1 cellular context compared by ENCODE assay signal in the genomic region with DNA sequence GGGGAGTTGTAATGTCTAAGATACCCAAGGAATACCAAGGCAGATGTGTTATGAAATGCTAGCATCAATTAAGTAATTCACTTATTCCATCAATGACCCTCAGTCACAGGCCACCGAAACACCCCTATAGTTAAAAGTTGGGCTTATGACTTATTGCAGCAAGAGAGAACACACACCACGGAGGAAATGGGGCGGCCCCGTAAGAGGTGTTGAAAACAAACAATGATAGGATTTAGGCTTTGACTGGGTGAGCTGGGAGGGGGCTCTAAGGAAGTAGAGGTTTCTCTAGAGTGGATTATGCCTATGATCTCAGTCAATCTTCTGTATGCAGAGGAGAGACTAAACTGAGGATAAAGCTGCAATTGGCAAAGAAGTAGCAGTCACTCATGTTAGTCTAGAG.
TF ChIP-seq lines count a peak whose summit lies in the region.

No MANE protein-coding gene starts in this region.

TF ChIP-seq in GM23338, 12 proteins besides CTCF, POLR2A, EP300 and RAD21 (continued from another document):
- TF ChIP-seq, protein P1, sequence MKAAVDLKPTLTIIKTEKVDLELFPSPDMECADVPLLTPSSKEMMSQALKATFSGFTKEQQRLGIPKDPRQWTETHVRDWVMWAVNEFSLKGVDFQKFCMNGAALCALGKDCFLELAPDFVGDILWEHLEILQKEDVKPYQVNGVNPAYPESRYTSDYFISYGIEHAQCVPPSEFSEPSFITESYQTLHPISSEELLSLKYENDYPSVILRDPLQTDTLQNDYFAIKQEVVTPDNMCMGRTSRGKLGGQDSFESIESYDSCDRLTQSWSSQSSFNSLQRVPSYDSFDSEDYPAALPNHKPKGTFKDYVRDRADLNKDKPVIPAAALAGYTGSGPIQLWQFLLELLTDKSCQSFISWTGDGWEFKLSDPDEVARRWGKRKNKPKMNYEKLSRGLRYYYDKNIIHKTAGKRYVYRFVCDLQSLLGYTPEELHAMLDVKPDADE (IDR thresholded peaks at IDR 0.05), result no peak
- TF ChIP-seq POLR2AphosphoS5 (IDR thresholded peaks at IDR 0.05; ENCODE audit: low read depth) (no peak), NANOG (IDR thresholded peaks at IDR 0.05; ENCODE audit: borderline replicate concordance) (no peak)
- TF ChIP-seq, protein P2, sequence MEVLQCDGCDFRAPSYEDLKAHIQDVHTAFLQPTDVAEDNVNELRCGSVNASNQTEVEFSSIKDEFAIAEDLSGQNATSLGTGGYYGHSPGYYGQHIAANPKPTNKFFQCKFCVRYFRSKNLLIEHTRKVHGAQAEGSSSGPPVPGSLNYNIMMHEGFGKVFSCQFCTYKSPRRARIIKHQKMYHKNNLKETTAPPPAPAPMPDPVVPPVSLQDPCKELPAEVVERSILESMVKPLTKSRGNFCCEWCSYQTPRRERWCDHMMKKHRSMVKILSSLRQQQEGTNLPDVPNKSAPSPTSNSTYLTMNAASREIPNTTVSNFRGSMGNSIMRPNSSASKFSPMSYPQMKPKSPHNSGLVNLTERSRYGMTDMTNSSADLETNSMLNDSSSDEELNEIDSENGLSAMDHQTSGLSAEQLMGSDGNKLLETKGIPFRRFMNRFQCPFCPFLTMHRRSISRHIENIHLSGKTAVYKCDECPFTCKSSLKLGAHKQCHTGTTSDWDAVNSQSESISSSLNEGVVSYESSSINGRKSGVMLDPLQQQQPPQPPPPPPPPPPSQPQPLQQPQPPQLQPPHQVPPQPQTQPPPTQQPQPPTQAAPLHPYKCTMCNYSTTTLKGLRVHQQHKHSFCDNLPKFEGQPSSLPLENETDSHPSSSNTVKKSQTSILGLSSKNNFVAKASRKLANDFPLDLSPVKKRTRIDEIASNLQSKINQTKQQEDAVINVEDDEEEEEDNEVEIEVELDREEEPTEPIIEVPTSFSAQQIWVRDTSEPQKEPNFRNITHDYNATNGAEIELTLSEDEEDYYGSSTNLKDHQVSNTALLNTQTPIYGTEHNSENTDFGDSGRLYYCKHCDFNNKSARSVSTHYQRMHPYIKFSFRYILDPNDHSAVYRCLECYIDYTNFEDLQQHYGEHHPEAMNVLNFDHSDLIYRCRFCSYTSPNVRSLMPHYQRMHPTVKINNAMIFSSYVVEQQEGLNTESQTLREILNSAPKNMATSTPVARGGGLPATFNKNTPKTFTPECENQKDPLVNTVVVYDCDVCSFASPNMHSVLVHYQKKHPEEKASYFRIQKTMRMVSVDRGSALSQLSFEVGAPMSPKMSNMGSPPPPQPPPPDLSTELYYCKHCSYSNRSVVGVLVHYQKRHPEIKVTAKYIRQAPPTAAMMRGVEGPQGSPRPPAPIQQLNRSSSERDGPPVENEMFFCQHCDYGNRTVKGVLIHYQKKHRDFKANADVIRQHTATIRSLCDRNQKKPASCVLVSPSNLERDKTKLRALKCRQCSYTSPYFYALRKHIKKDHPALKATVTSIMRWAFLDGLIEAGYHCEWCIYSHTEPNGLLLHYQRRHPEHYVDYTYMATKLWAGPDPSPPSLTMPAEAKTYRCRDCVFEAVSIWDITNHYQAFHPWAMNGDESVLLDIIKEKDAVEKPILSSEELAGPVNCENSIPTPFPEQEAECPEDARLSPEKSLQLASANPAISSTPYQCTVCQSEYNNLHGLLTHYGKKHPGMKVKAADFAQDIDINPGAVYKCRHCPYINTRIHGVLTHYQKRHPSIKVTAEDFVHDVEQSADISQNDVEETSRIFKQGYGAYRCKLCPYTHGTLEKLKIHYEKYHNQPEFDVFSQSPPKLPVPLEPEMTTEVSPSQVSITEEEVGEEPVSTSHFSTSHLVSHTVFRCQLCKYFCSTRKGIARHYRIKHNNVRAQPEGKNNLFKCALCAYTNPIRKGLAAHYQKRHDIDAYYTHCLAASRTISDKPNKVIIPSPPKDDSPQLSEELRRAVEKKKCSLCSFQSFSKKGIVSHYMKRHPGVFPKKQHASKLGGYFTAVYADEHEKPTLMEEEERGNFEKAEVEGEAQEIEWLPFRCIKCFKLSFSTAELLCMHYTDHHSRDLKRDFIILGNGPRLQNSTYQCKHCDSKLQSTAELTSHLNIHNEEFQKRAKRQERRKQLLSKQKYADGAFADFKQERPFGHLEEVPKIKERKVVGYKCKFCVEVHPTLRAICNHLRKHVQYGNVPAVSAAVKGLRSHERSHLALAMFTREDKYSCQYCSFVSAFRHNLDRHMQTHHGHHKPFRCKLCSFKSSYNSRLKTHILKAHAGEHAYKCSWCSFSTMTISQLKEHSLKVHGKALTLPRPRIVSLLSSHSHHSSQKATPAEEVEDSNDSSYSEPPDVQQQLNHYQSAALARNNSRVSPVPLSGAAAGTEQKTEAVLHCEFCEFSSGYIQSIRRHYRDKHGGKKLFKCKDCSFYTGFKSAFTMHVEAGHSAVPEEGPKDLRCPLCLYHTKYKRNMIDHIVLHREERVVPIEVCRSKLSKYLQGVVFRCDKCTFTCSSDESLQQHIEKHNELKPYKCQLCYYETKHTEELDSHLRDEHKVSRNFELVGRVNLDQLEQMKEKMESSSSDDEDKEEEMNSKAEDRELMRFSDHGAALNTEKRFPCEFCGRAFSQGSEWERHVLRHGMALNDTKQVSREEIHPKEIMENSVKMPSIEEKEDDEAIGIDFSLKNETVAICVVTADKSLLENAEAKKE (CRISPR knock-in tag; IDR thresholded peaks at IDR 0.05), result no peak
